Comparison of ENCODE assay signal across 8 cellular contexts in genomic region chr13:74132152-74132767, GRCh38. TPM values are rescaled to one million over a fixed set of nuclear protein-coding genes. Genes with fewer than 3 reads are reported as not detected.
DNase-seq lines count a peak whose midpoint lies in the region; ATAC-seq, FAIRE-seq and TF ChIP-seq lines count a peak whose summit lies in the region.

No MANE protein-coding gene starts in this region.

- intact Hi-C loops in natural killer cell (cut with micrococcal nuclease): loop anchor here (2.0 to 5.0 kb wide), 4 partner anchors 41 to 189 kb away; no protein-coding TSS in a partner anchor

- FAIRE-seq in GM19239 (lab: Jason Lieb, UNC): peak; percentile 63

- no peaks in the 10 kb centered on the region for H3K9me3 ChIP-seq in ectodermal cell (ENCODE audit: control insufficient read depth, low read length)

- no peak overlapping the region for H3K27ac ChIP-seq in ectodermal cell (ENCODE audit: insufficient read depth, low read depth, low read length, poor library complexity, severe bottlenecking)

- H3K4me1 Mint-ChIP-seq in natural killer cell: peaks cover 54 to 57% of the 10 kb centered on the region in 2 donors

- peak overlapping the region in 1 of 2 donors; percentile 98 for H3K27ac Mint-ChIP-seq in natural killer cell

- H3K36me3 ChIP-seq in ectodermal cell (ENCODE audit: control insufficient read depth, insufficient read depth, low read length): no peaks in the 10 kb centered on the region

- peaks cover 11% of the 10 kb centered on the region for H3K27me3 ChIP-seq in ectodermal cell (ENCODE audit: control insufficient read depth, insufficient read depth, low read length, poor library complexity, severe bottlenecking)

- H3K36me3 Mint-ChIP-seq in natural killer cell: peaks cover 6% of the 10 kb centered on the region

- H3K4me3 Mint-ChIP-seq in natural killer cell: peak overlapping the region; percentile 97

- H3K27me3 Mint-ChIP-seq in natural killer cell (ENCODE audit: low read depth in 2 of 2): no peaks in the 10 kb centered on the region

- TF ChIP-seq CTCF in natural killer cell (IDR thresholded peaks at IDR 0.05): no peak

- WGBS in ectodermal cell, 2 experiments: 17 to 20% methylated on average over 16 to 17 of the region's 17 CpGs

- H3K4me1 ChIP-seq in ectodermal cell (ENCODE audit: control insufficient read depth, insufficient read depth, low read length): no peaks in the 10 kb centered on the region

- H3K4me3 ChIP-seq in ectodermal cell (ENCODE audit: insufficient read depth, low read depth, low read length): peak overlapping the region; percentile 51

- no peak for ATAC-seq in natural killer cell
- no peak for ATAC-seq in GM19455 (IDR thresholded peaks at IDR 0.05; ENCODE audit: unreplicated experiment)

- H3K9me3 Mint-ChIP-seq in natural killer cell: no peaks in the 10 kb centered on the region

- DNase-seq in GM19239 (ENCODE audit: insufficient read length, low spot score) (no peak), T follicular helper cell (ENCODE audit: low read depth) (peak; percentile 40), natural killer cell (no peak), NCI-H2081 treated with DMSO at 0.1 percent for 48 hours (lab: John Stamatoyannopoulos, UW) (no peak), occipital lobe (lab: John Stamatoyannopoulos, UW) (no peak), NCI-H128 (lab: John Stamatoyannopoulos, UW; ENCODE audit: unreplicated experiment) (no peak)

RNA-seq across cellular contexts. Expression of gene KLF12, which starts 1.9 kb away (rescaled TPM):
- 5.9 TPM for polyA plus RNA-seq in ectodermal cell (2013, experiment 1 of 4)
- 5.8 TPM for polyA plus RNA-seq in ectodermal cell (2013, experiment 2 of 4)
- 5.2 TPM for polyA plus RNA-seq in ectodermal cell (2013, experiment 3 of 4)
- 5.7 TPM for polyA plus RNA-seq in ectodermal cell (2013, experiment 4 of 4)
- 100 to 1,000 TPM; 104 to 119 (median 108) TPM for total RNA-seq in natural killer cell
- 52.4 TPM for total RNA-seq in occipital lobe
